Comparison of ENCODE assay signal across 2 cellular contexts in the genomic region with DNA sequence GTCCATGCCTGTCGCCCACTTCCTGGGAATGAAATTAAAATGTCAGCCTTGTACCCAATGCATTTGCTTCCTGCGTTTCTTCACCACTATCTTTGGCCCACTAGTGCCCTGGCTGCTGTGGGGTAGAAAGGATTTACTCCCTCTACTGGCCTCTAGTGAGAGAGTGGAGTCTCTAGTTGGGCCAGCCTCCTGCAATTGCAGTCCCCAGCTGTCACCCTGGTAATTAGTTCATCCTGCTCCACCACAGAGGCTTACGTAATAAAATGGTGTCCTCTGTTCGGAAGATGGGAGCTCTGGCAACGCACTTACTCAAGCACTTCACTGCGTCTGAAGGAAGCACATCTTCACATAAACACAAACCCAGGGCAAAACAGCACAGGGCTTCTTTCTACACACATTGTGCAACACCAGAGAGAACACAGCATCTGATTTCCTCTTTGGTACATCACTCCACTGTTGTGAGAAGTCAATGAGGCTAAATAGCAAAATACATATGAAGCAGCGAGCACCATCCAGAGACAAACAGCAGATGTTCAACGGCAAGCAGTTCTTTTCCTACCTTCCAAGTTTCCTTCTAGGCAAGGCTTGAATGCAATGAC.
TF ChIP-seq lines count a peak whose summit lies in the region.

No MANE protein-coding gene starts in this region.

TF ChIP-seq in SK-N-SH, 30 proteins besides CTCF, POLR2A, EP300 and RAD21 (continued from another document):
- TF ChIP-seq IRF3 (IDR thresholded peaks at IDR 0.05; ENCODE audit: low read depth, low read length) = no peak

TF ChIP-seq in SK-N-SH treated with all-trans-retinoic acid at 6 μM for 48 hours, 23 proteins besides CTCF, POLR2A, EP300 and RAD21 (continued from another document):
- TF ChIP-seq, protein P1, sequence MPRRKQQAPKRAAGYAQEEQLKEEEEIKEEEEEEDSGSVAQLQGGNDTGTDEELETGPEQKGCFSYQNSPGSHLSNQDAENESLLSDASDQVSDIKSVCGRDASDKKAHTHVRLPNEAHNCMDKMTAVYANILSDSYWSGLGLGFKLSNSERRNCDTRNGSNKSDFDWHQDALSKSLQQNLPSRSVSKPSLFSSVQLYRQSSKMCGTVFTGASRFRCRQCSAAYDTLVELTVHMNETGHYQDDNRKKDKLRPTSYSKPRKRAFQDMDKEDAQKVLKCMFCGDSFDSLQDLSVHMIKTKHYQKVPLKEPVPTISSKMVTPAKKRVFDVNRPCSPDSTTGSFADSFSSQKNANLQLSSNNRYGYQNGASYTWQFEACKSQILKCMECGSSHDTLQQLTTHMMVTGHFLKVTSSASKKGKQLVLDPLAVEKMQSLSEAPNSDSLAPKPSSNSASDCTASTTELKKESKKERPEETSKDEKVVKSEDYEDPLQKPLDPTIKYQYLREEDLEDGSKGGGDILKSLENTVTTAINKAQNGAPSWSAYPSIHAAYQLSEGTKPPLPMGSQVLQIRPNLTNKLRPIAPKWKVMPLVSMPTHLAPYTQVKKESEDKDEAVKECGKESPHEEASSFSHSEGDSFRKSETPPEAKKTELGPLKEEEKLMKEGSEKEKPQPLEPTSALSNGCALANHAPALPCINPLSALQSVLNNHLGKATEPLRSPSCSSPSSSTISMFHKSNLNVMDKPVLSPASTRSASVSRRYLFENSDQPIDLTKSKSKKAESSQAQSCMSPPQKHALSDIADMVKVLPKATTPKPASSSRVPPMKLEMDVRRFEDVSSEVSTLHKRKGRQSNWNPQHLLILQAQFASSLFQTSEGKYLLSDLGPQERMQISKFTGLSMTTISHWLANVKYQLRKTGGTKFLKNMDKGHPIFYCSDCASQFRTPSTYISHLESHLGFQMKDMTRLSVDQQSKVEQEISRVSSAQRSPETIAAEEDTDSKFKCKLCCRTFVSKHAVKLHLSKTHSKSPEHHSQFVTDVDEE (CRISPR knock-in tag; IDR thresholded peaks at IDR 0.05) = no peak
- no peak for TF ChIP-seq ZNF8 (CRISPR knock-in tag; IDR thresholded peaks at IDR 0.05)
- no peak for TF ChIP-seq ZNF70 (CRISPR knock-in tag; IDR thresholded peaks at IDR 0.05)
- TF ChIP-seq CSRNP3 (CRISPR knock-in tag; IDR thresholded peaks at IDR 0.05) = no peak
- TF ChIP-seq PPARA (CRISPR knock-in tag; IDR thresholded peaks at IDR 0.05; ENCODE audit: borderline replicate concordance) = no peak
- no peak for TF ChIP-seq CSDC2 (CRISPR knock-in tag; IDR thresholded peaks at IDR 0.05)
- no peak for TF ChIP-seq GLIS3 (CRISPR knock-in tag; IDR thresholded peaks at IDR 0.05)
- TF ChIP-seq TCF4 (CRISPR knock-in tag; IDR thresholded peaks at IDR 0.05; ENCODE audit: borderline replicate concordance) = no peak
- no peak for TF ChIP-seq ZFP30 (CRISPR knock-in tag; IDR thresholded peaks at IDR 0.05)
- no peak for TF ChIP-seq BACH2 (CRISPR knock-in tag; IDR thresholded peaks at IDR 0.05; ENCODE audit: borderline replicate concordance)
